In the genomic region with DNA sequence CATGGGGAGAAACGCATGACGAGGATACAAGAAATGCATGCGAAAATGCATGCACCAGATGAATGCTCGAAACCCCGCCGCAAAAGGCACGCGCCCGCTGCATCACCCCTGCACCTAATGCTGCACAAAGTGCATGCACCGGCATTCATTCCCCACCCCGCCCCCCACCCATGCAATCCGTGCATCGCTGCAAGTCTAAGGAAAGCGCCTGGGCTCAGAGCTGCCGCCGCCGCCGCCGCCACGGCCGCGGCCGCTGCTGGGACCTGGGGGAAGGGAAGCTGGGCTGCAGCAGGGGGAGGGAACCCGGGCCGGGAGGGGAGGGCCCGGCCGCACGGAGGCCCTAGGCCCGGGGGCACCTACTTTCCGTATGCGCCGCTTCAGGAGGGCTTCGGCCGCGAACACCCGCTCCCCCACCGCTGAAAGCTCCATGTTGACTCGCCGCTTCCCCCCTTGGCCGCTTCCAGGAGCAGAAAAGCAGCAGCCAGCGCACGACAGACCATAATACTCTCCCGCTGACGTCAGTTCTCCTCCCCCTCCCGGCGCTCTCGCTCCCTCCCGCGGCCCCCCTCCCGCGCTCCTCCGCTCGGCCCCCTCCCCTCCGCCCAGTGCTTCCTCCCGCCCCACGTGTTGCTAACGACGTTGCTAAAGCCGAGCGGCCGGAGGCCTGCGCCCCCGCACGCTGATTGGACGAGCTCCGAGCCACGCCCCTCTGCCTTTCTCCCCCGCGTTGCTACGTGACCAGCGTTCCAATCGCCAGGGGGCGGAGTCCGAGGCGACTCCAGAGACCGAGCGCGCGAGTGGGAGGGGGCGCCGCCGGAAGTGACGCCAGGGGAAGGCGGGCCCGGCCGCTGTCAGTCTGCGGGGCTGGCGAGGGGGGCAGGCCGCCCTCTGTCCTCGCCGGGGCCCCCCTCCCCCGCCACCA, we compare ENCODE assay signal across 8 cellular contexts.
DNase-seq lines count a peak whose midpoint lies in the region; ATAC-seq and FAIRE-seq lines count a peak whose summit lies in the region.

Gene CBX8 (minus strand): TSS at position 508 of the 922 bp plus-strand sequence. CDS start 79 bp downstream, at position 429.

- peaks cover 22% of the 10 kb centered on the region for H3K36me3 Mint-ChIP-seq in central memory CD8-positive, alpha-beta T cell (ENCODE audit: insufficient read depth)

- no peaks in the 10 kb centered on the region for H3K9me3 Mint-ChIP-seq in central memory CD8-positive, alpha-beta T cell

- DNase-seq in AG08396 (ENCODE audit: low spot score) (peak; percentile 100), NCI-H345 (lab: John Stamatoyannopoulos, UW) (peak; percentile 100)
- peak; percentile 96 to 99 (median 98) for DNase-seq in activated CD4-positive, CD25-positive, alpha-beta regulatory T cell (lab: John Stamatoyannopoulos, UW)
- peak; percentile 96 to 98 for DNase-seq in central memory CD8-positive, alpha-beta T cell (ENCODE audit: low spot score in 2 of 2)
- peak; percentile 99 for DNase-seq in stimulated activated CD4-positive, alpha-beta T cell treated with anti-CD3 and anti-CD28 coated beads, Interleukin-12 subunit alpha, Interleukin-12 subunit beta, amount 100 ng/mL, for 24 hours (ENCODE audit: low read depth in 2 of 2)

- FAIRE-seq in islet of Langerhans (lab: Jason Lieb, UNC), result peak; percentile 49

- H3K27me3 Mint-ChIP-seq in central memory CD8-positive, alpha-beta T cell, result peaks cover 34% of the 10 kb centered on the region

- H3K27ac Mint-ChIP-seq in central memory CD8-positive, alpha-beta T cell (ENCODE audit: low read depth), result peak within 1 kb of the TSS; percentile 91

- ATAC-seq in GM19023 (IDR thresholded peaks at IDR 0.05; ENCODE audit: unreplicated experiment), result peak; percentile 89
- peak; percentile 80 for ATAC-seq in HG03196 (IDR thresholded peaks at IDR 0.05; ENCODE audit: unreplicated experiment)
- ATAC-seq in central memory CD8-positive, alpha-beta T cell (replicated peaks; ENCODE audit: extremely low read depth, poor library complexity, severe bottlenecking), result peak; percentile 92

- H3K4me3 Mint-ChIP-seq in central memory CD8-positive, alpha-beta T cell, result peak within 1 kb of the TSS; percentile 85

- peaks cover 34% of the 10 kb centered on the region for H3K4me1 Mint-ChIP-seq in central memory CD8-positive, alpha-beta T cell

Comparison
In these comparisons a context has a peak if more than half of its experiments do, and no peak if none do; other contexts are left out.
1. Peak in every context shown above with its lines: DNase-seq and ATAC-seq.